In genomic region chr9:120792898-120793765, GRCh38 we compare ENCODE assay signal across 8 cellular contexts. TPM values are rescaled to one million over a fixed set of nuclear protein-coding genes. Genes with fewer than 3 reads are reported as not detected.
DNase-seq lines count a peak whose midpoint lies in the region; ATAC-seq and TF ChIP-seq lines count a peak whose summit lies in the region.

Gene FBXW2, minus strand, starts transcription at chr9:120793416. Its CDS starts 5,158 bp downstream, at chr9:120788258.

- WGBS in HUES64, result under 1% methylated on average over 71 of the region's 72 CpGs

- no peaks in the 10 kb centered on the region for H3K27me3 ChIP-seq in HUES64 (ENCODE audit: insufficient read depth, low read length)
- no peaks in the 10 kb centered on the region for H3K27me3 ChIP-seq in mononuclear cell (ENCODE audit: insufficient read depth, low read length)

- DNase-seq in D341Med (ENCODE audit: low spot score), result peak; percentile 98
- DNase-seq in OCI-M1 (lab: John Stamatoyannopoulos, UW), result peak; percentile 93
- peak; percentile 73 for DNase-seq in activated T-cell treated with anti-CD3 and anti-CD28 coated beads for 4 hours
- DNase-seq in epithelial cell of esophagus (ENCODE audit: low read depth), result peak; percentile 94
- DNase-seq in stimulated activated CD8-positive, alpha-beta memory T cell treated with anti-CD3 and anti-CD28 coated beads, Interleukin-2, amount 100 ng/mL, for 48 hours (ENCODE audit: low read depth in 2 of 2), result peak; percentile 89 to 94

- H3K9me3 ChIP-seq in HUES64 (ENCODE audit: insufficient read depth, low read depth, low read length), result no peaks in the 10 kb centered on the region
- H3K9me3 ChIP-seq in mononuclear cell (ENCODE audit: low read depth, low read length), result no peaks in the 10 kb centered on the region

- peak; percentile 86 for ATAC-seq in GM21447 (IDR thresholded peaks at IDR 0.05; ENCODE audit: unreplicated experiment)

- peaks cover 21% of the 10 kb centered on the region for H3K36me3 ChIP-seq in HUES64 (ENCODE audit: insufficient read depth, low read length)

- peak within 1 kb of the TSS; percentile 88 for H3K27ac ChIP-seq in HUES64 (ENCODE audit: low read depth, low read length)

- TF ChIP-seq CTCF in epithelial cell of esophagus (IDR thresholded peaks at IDR 0.05; ENCODE audit: insufficient read depth, low read depth, low read length, missing control alignments), result no peak

- H3K4me1 ChIP-seq in HUES64 (ENCODE audit: insufficient read depth, low read length) (no peaks in the 10 kb centered on the region), mononuclear cell (ENCODE audit: insufficient read depth, low read length) (peaks cover 29% of the 10 kb centered on the region)

- peak within 1 kb of the TSS; percentile 96 for H3K9ac ChIP-seq in HUES64 (ENCODE audit: low read depth, low read length)

- H3K4me3 ChIP-seq in HUES64 (ENCODE audit: low read length), result peak within 1 kb of the TSS; percentile 96
- H3K4me3 ChIP-seq in epithelial cell of esophagus (ENCODE audit: low read length), result peak within 1 kb of the TSS; percentile 91
- peak within 1 kb of the TSS; percentile 92 for H3K4me3 ChIP-seq in mononuclear cell (ENCODE audit: low read length)

RNA-seq across cellular contexts. Expression of gene FBXW2, which starts in this region (rescaled TPM):
- polyA plus RNA-seq in HUES64 (2013, experiment 1 of 2), result 30.2 TPM
- polyA plus RNA-seq in HUES64 (2013, experiment 2 of 2), result 23.8 TPM
- 27.8 TPM for total RNA-seq in mononuclear cell

Comparison
In these comparisons a context has a peak if more than half of its experiments do, and no peak if none do; other contexts are left out.
1. Peak in every context shown above with its lines: DNase-seq, ATAC-seq, H3K4me3 ChIP-seq and H3K27ac ChIP-seq.